1 cellular context compared by ENCODE assay signal in the genomic region with DNA sequence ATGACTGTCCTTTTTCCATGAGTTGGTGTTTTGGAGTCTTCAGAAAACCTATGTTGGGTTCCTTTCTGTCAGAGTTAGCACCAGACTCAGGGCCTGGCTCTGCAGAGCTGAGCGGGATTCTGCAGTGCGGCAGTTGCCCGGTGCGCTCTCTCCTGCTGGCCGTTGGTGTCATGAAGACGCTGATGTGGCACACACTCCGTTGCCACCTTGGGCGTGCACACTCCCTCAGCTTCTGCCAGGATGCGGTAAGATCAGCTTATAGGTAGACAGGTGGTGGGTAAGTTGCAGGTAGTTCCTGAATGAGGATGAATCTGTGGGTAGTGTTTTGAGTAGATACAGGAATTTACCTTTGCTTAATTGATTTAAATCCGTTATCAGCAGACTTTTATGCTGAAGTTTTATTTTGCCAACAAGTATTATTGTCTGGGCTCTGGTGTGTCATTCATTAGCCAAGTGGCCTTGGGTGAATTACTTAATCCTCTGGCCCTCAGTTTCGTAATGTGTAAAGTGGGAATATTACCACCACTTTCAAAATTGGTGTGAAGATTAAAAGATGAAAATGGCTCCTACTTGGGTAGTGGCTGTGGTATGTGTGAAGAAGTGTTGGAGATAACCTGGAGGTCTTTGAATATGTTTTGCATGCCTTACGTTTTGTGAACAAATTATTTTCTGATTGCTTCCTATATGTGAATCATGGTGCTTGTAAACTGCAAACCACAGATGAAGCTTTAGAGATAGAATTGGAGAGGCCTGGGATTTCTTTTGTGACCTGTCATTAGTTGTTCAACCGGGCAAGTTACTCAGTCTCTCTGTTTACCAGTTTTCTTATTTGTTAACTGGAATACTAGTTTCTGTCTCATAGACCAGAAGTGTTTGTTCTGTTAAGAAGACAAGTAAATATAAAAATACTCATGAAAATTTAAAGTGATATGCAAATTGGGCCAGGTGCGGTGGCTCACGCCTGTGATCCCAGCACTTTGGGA.
TF ChIP-seq lines count a peak whose summit lies in the region.

No MANE protein-coding gene starts in this region.

TF ChIP-seq in GM12878, 131 proteins besides CTCF, POLR2A, EP300 and RAD21:
- TF ChIP-seq JUNB (IDR thresholded peaks at IDR 0.05) (peak; percentile 47; the same call in 1 of the 2 replicates), LARP7 (IDR thresholded peaks at IDR 0.05) (no peak), RUNX3 (IDR thresholded peaks at IDR 0.05; ENCODE audit: low read length) (peak; percentile 28)
